Comparison of ENCODE assay signal across 17 cellular contexts in genomic region chrX:54444752-54445151, GRCh38. TPM values are rescaled to one million over a fixed set of nuclear protein-coding genes. Genes with fewer than 3 reads are reported as not detected.
A peak's percentile ranks its signal among the peaks of the same experiment; 100 is the strongest.
DNase-seq lines count a peak whose midpoint lies in the region; ATAC-seq and TF ChIP-seq lines count a peak whose summit lies in the region.
"Had no signal": no experiment of that assay in that cellular context is flagged by ENCODE, and none has a peak within 500 bp of the region (broad histone marks: within the 10 kb centered on the region; RNA-seq: fewer than 3 reads in every experiment).

No MANE protein-coding gene starts in this region.

- H3K36me3 ChIP-seq in PC-3 (ENCODE audit: low read depth, low read length) = peaks cover 15% of the 10 kb centered on the region
- no peaks in the 10 kb centered on the region for H3K36me3 ChIP-seq in mammary epithelial cell (ENCODE audit: insufficient read depth, low read length)
- H3K36me3 ChIP-seq in GM23338 (ENCODE audit: insufficient read depth) = no peaks in the 10 kb centered on the region
- peaks cover 0 to 56% (median 44%) of the 10 kb centered on the region in 4 donors for H3K36me3 ChIP-seq in stomach

- in situ Hi-C loops in mammary epithelial cell (cut with MboI; ENCODE audit: low sequenced_read_pairs in 2 of 2) = no loop called here

- no peak overlapping the region for H3K27ac ChIP-seq in PC-3 (ENCODE audit: low read length)
- H3K27ac ChIP-seq in mammary epithelial cell (ENCODE audit: insufficient read depth, low read depth, low read length) = no peak overlapping the region
- no peak overlapping the region for H3K27ac ChIP-seq in GM23338 (ENCODE audit: low read depth)
- no peak overlapping the region for H3K27ac ChIP-seq in stomach
- H3K27ac ChIP-seq: RWPE1 had no signal

- H3K4me3 ChIP-seq in PC-3 (ENCODE audit: low read length) (no peak overlapping the region), mammary epithelial cell (replicated peaks in 1 of 3; ENCODE audit: insufficient read depth in 1 of 3, low read depth in 2 of 3, low read length in 3 of 3) (no peak overlapping the region), GM23338 (no peak overlapping the region), stomach (no peak overlapping the region)

- peaks cover 34% of the 10 kb centered on the region for H3K79me2 ChIP-seq in PC-3 (ENCODE audit: low read length)
- H3K79me2 ChIP-seq in mammary epithelial cell (ENCODE audit: insufficient read depth, low read length) = peaks cover 31% of the 10 kb centered on the region
- peaks cover 26% of the 10 kb centered on the region for H3K79me2 ChIP-seq in GM23338 (replicated peaks; ENCODE audit: insufficient read depth)

- H3K9me2 ChIP-seq in PC-3 (replicated peaks; ENCODE audit: low read length) (no peaks in the 10 kb centered on the region), GM23338 (ENCODE audit: insufficient read depth) (no peaks in the 10 kb centered on the region)

- CTCF ChIA-PET in PC-3 (lab: Charles Lee) = no interaction called here
- CTCF ChIA-PET in mammary epithelial cell (lab: Charles Lee; ENCODE audit: low non-redundant PET) = no interaction called here

- no peak overlapping the region for H3K4me3 Mint-ChIP-seq in activated naive CD8-positive, alpha-beta T cell treated with anti-CD3 and anti-CD28 coated beads for 36 hours
- no peak overlapping the region for H3K4me3 Mint-ChIP-seq in activated naive CD8-positive, alpha-beta T cell treated with anti-CD3 and anti-CD28 coated beads, Interleukin-2, amount 50 U/mL, for 24 hours
- no peak overlapping the region for H3K4me3 Mint-ChIP-seq in GM23338
- H3K4me3 Mint-ChIP-seq: CD4-positive, alpha-beta memory T cell had no signal

- BruUV-seq in PC-3 (replicated peaks; lab: Mats Ljungman, UMichigan) (TSS peak; percentile 13), mammary epithelial cell (replicated peaks; lab: Mats Ljungman, UMichigan) (TSS peak; percentile 72)

- POLR2A ChIA-PET in PC-3 (lab: Charles Lee; ENCODE audit: unreplicated experiment) = no interaction called here

- H3K36me3 Mint-ChIP-seq in activated naive CD8-positive, alpha-beta T cell treated with anti-CD3 and anti-CD28 coated beads for 36 hours = peaks cover 13% of the 10 kb centered on the region
- H3K36me3 Mint-ChIP-seq in activated naive CD8-positive, alpha-beta T cell treated with anti-CD3 and anti-CD28 coated beads, Interleukin-2, amount 50 U/mL, for 24 hours (ENCODE audit: low read depth) = peaks cover 20% of the 10 kb centered on the region
- H3K36me3 Mint-ChIP-seq in GM23338 (ENCODE audit: low read depth) = peaks cover 49% of the 10 kb centered on the region

- TF ChIP-seq CTCF in PC-3 (conservative IDR thresholded peaks at IDR 0.05; ENCODE audit: low read depth, low read length) = no peak
- no peak for TF ChIP-seq CTCF in mammary epithelial cell (conservative IDR thresholded peaks at IDR 0.05 in 1 of 2, IDR thresholded peaks at IDR 0.05 in 1 of 2; ENCODE audit: extremely low read depth in 1 of 2, insufficient read depth in 1 of 2, low read depth in 1 of 2, low read length in 2 of 2)
- no peak for TF ChIP-seq CTCF in GM23338 (conservative IDR thresholded peaks at IDR 0.05; ENCODE audit: low read depth in 2 of 2)
- no peak for TF ChIP-seq CTCF in stomach (IDR thresholded peaks at IDR 0.05)

- no peak for ATAC-seq in activated naive CD8-positive, alpha-beta T cell treated with anti-CD3 and anti-CD28 coated beads, Interleukin-2, amount 50 U/mL, for 24 hours
- no peak for ATAC-seq in PC-3
- no peak for ATAC-seq in GM23338
- ATAC-seq: SK-N-SH treated with all-trans-retinoic acid at 6 μM for 48 hours had no signal

- peaks cover 20% of the 10 kb centered on the region for H3K4me1 Mint-ChIP-seq in activated naive CD8-positive, alpha-beta T cell treated with anti-CD3 and anti-CD28 coated beads for 36 hours
- H3K4me1 Mint-ChIP-seq in activated naive CD8-positive, alpha-beta T cell treated with anti-CD3 and anti-CD28 coated beads, Interleukin-2, amount 50 U/mL, for 24 hours = peaks cover 23% of the 10 kb centered on the region
- H3K4me1 Mint-ChIP-seq in GM23338 = peaks cover 19% of the 10 kb centered on the region

- H3K9ac ChIP-seq in PC-3 (ENCODE audit: low read length) = no peak overlapping the region
- H3K9ac ChIP-seq in mammary epithelial cell (ENCODE audit: insufficient read depth, low read length) = no peak overlapping the region

- H3K27me3 Mint-ChIP-seq in activated naive CD8-positive, alpha-beta T cell treated with anti-CD3 and anti-CD28 coated beads for 36 hours = no peaks in the 10 kb centered on the region
- H3K27me3 Mint-ChIP-seq in activated naive CD8-positive, alpha-beta T cell treated with anti-CD3 and anti-CD28 coated beads, Interleukin-2, amount 50 U/mL, for 24 hours = no peaks in the 10 kb centered on the region
- peaks cover 9% of the 10 kb centered on the region for H3K27me3 Mint-ChIP-seq in GM23338 (ENCODE audit: insufficient read depth, low read depth, poor library complexity)
- H3K27me3 Mint-ChIP-seq: CD4-positive, alpha-beta memory T cell had no signal

- H3F3A ChIP-seq in PC-3 (ENCODE audit: low read length, unreplicated experiment) (no peaks in the 10 kb centered on the region), GM23338 (replicated peaks; ENCODE audit: low read depth) (no peaks in the 10 kb centered on the region)

- WGBS in mammary epithelial cell (ENCODE audit: low coverage, missing lambda C conversion rate) = 80% methylated on average over 2 of the region's 6 CpGs
- 77 to 92% (median 86%) methylated on average over 2 to 6 of the region's 6 CpGs for WGBS in stomach, 5 donors

- H3K4me2 ChIP-seq in PC-3 (ENCODE audit: low read length) (no peak overlapping the region), mammary epithelial cell (ENCODE audit: insufficient read depth, low read depth, low read length) (no peak overlapping the region), GM23338 (no peak overlapping the region)

- H2AFZ ChIP-seq in PC-3 (ENCODE audit: low read length) (no peak overlapping the region), mammary epithelial cell (ENCODE audit: low read depth, low read length) (no peak overlapping the region), GM23338 (no peak overlapping the region)

- intact Hi-C loops in PC-3 (cut with micrococcal nuclease) (no loop called here), mammary epithelial cell (cut with micrococcal nuclease) (loop anchor here (5.0 kb wide), 1 partner anchor 402 kb away; the partner anchor contains the start of gene PHF8), stomach (cut with DNase I; ENCODE audit: low total_unique reads) (no loop called here)

- DNase-seq in activated naive CD8-positive, alpha-beta T cell treated with anti-CD3 and anti-CD28 coated beads for 36 hours = no peak
- no peak for DNase-seq in activated naive CD8-positive, alpha-beta T cell treated with anti-CD3 and anti-CD28 coated beads, Interleukin-2, amount 50 U/mL, for 24 hours
- no peak for DNase-seq in PC-3
- no peak for DNase-seq in mammary epithelial cell
- no peak for DNase-seq in stimulated activated CD4-positive, alpha-beta T cell treated with anti-CD3 and anti-CD28 coated beads, Interleukin-12 subunit alpha, Interleukin-12 subunit beta, amount 100 ng/mL, for 4 hours
- DNase-seq in GM23338 (ENCODE audit: low spot score) = no peak
- no peak for DNase-seq in stomach
- DNase-seq: CD4-positive, alpha-beta memory T cell; DMS79 treated with DMSO at 0.1 percent for 48 hours; KBM-7; NCI-H1105 treated with DMSO at 0.1 percent for 48 hours; NCI-H1694; NCI-H2081 treated with DMSO at 0.1 percent for 48 hours; NCI-H446 treated with DMSO at 0.1 percent for 48 hours; SIG-M5 had no signal

- no peaks in the 10 kb centered on the region for H3K27me3 ChIP-seq in PC-3 (ENCODE audit: low read length)
- no peaks in the 10 kb centered on the region for H3K27me3 ChIP-seq in mammary epithelial cell (ENCODE audit: insufficient read depth, low read length)
- no peaks in the 10 kb centered on the region for H3K27me3 ChIP-seq in GM23338 (ENCODE audit: insufficient read depth)
- no peaks in the 10 kb centered on the region for H3K27me3 ChIP-seq in stomach

- dilution Hi-C loops in mammary epithelial cell (cut with HindIII; ENCODE audit: low sequenced_read_pairs) = no loop called here

- H3K4me1 ChIP-seq in PC-3 (ENCODE audit: insufficient read depth, low read length) (peaks cover 7% of the 10 kb centered on the region; the same call in 1 of the 2 replicates), mammary epithelial cell (ENCODE audit: insufficient read depth, low read length) (no peaks in the 10 kb centered on the region), GM23338 (ENCODE audit: insufficient read depth) (peaks cover 7% of the 10 kb centered on the region; the same call in 1 of the 2 replicates), stomach (peaks cover 5 to 19% (median 14%) of the 10 kb centered on the region in 4 donors)

- TF ChIP-seq POLR2A in stomach (IDR thresholded peaks at IDR 0.05) = no peak

- no peak for TF ChIP-seq EP300 in stomach (IDR thresholded peaks at IDR 0.05)

- H3K9me3 Mint-ChIP-seq in activated naive CD8-positive, alpha-beta T cell treated with anti-CD3 and anti-CD28 coated beads for 36 hours = no peaks in the 10 kb centered on the region
- no peaks in the 10 kb centered on the region for H3K9me3 Mint-ChIP-seq in activated naive CD8-positive, alpha-beta T cell treated with anti-CD3 and anti-CD28 coated beads, Interleukin-2, amount 50 U/mL, for 24 hours
- no peaks in the 10 kb centered on the region; the same call in 2 of the 3 replicates for H3K9me3 Mint-ChIP-seq in GM23338
- H3K9me3 Mint-ChIP-seq: CD4-positive, alpha-beta memory T cell had no signal

- H4K20me1 ChIP-seq in PC-3 (ENCODE audit: low read length) (peaks cover 15% of the 10 kb centered on the region; the same call in 1 of the 2 replicates), mammary epithelial cell (ENCODE audit: insufficient read depth, low read length) (no peaks in the 10 kb centered on the region), GM23338 (replicated peaks; ENCODE audit: insufficient read depth) (0 out of 2 replicates have a peak, but pooled peaks cover 3% of the 10 kb centered on the region)

- H3K27ac Mint-ChIP-seq in activated naive CD8-positive, alpha-beta T cell treated with anti-CD3 and anti-CD28 coated beads for 36 hours = peak overlapping the region; percentile 67
- no peak overlapping the region for H3K27ac Mint-ChIP-seq in activated naive CD8-positive, alpha-beta T cell treated with anti-CD3 and anti-CD28 coated beads, Interleukin-2, amount 50 U/mL, for 24 hours
- H3K27ac Mint-ChIP-seq in GM23338 = no peak overlapping the region

- H3K9me3 ChIP-seq in PC-3 (ENCODE audit: low read length) (no peaks in the 10 kb centered on the region), mammary epithelial cell (replicated peaks; ENCODE audit: insufficient read depth, low read length) (no peaks in the 10 kb centered on the region), stomach (no peaks in the 10 kb centered on the region)

RNA-seq across cellular contexts. Expression of gene TSR2, which starts 4.5 kb away (rescaled TPM):
- total RNA-seq in activated naive CD8-positive, alpha-beta T cell treated with anti-CD3 and anti-CD28 coated beads for 36 hours = 10 to 100 TPM; 50.5 to 53.4 TPM
- total RNA-seq in PC-3 (2014; rRNA removed) (38.6 and 44.6 TPM in 2 replicates), mammary epithelial cell (10 to 100 TPM in 1 of 2 donors, 1 to 10 TPM in 1; 8.0 to 33.8 TPM), stomach (10 to 100 TPM in 4 of 5 donors, not detected in 1; 12.5 to 42.0 (median 17.0) TPM)
- polyA plus RNA-seq in mammary epithelial cell (21.9 TPM), GM23338 (2016; fragmentation: Nextera tagmentation; extraction: Ambion mirVana) (52.2 and 60.1 TPM in 2 replicates), stomach (10 to 100 TPM; 28.8 to 48.1 (median 46.0) TPM)
- 6.6 TPM for polyA minus RNA-seq in mammary epithelial cell
- 20.6 and 26.0 TPM in 2 replicates for total RNA-seq in GM23338 (2014; rRNA removed; shearing (Covaris generic))

RNA-seq across cellular contexts. Expression of gene FGD1, which starts 51.3 kb away (rescaled TPM):
- under 1 TPM; 0.10 to 0.19 TPM for total RNA-seq in activated naive CD8-positive, alpha-beta T cell treated with anti-CD3 and anti-CD28 coated beads for 36 hours
- total RNA-seq in PC-3 (2014; rRNA removed) (9.9 and 18.5 TPM in 2 replicates), mammary epithelial cell (10 to 100 TPM in 1 of 2 donors, 1 to 10 TPM in 1; 5.5 to 16.0 TPM), stomach (10 to 100 TPM in 1 of 5 donors, 1 to 10 TPM in 3, not detected in 1; 1.8 to 15.9 (median 3.9) TPM)
- polyA plus RNA-seq in mammary epithelial cell (8.9 TPM), GM23338 (2016; fragmentation: Nextera tagmentation; extraction: Ambion mirVana) (11.8 and 12.7 TPM in 2 replicates), stomach (1 to 10 TPM in 2 of 3 donors, under 1 TPM in 1; 0.76 to 3.3 (median 3.1) TPM)
- polyA minus RNA-seq in mammary epithelial cell = 18.8 TPM
- total RNA-seq in GM23338 (2014; rRNA removed; shearing (Covaris generic)) = 23.8 and 24.9 TPM in 2 replicates
